ENCODE assay signal across 8 cellular contexts in genomic region chr6:57267586-57268293, GRCh38. TPM values are rescaled to one million over a fixed set of nuclear protein-coding genes. Genes with fewer than 3 reads are reported as not detected.
A peak's percentile ranks its signal among the peaks of the same experiment; 100 is the strongest.
DNase-seq lines count a peak whose midpoint lies in the region; ATAC-seq, FAIRE-seq and TF ChIP-seq lines count a peak whose summit lies in the region.

No MANE protein-coding gene starts in this region.

- H3K4me1 ChIP-seq in MM.1S (ENCODE audit: low read length) (0 out of 2 replicates have a peak, but pooled peaks cover 5% of the 10 kb centered on the region), fibroblast of lung (ENCODE audit: control insufficient read depth, extremely low read depth, insufficient read depth, low read length) (peaks cover 17% of the 10 kb centered on the region), pancreas (no peaks in the 10 kb centered on the region)

- H3K27ac ChIP-seq in MM.1S (ENCODE audit: low read length) (no peak overlapping the region), fibroblast of lung (ENCODE audit: insufficient read depth, low read length) (peak overlapping the region; percentile 85), pancreas (no peak overlapping the region)

- H3K4me1 Mint-ChIP-seq in WTC11, result no peaks in the 10 kb centered on the region

- TF ChIP-seq CTCF in MM.1S (IDR thresholded peaks at IDR 0.05; ENCODE audit: low read length) (peak; percentile 54), WTC11 (IDR thresholded peaks at IDR 0.05) (0 out of 2 replicates have a peak, but pooled peaks have one; percentile 42), fibroblast of lung (conservative IDR thresholded peaks at IDR 0.05 in 1 of 2, IDR thresholded peaks at IDR 0.05 in 1 of 2; ENCODE audit: low read depth in 1 of 2, low read length in 2 of 2) (peak; percentile 45 to 61), pancreas (IDR thresholded peaks at IDR 0.05) (peak in 2 of 4 donors; percentile 13 to 16)

- H3K4me2 ChIP-seq in MM.1S (ENCODE audit: low read depth, low read length) (no peak overlapping the region), fibroblast of lung (ENCODE audit: extremely low read depth, insufficient read depth, low read length) (peak overlapping the region; percentile 63)

- POLR2A ChIA-PET in WTC11 (lab: Charles Lee), result no interaction called here

- H3K36me3 ChIP-seq in MM.1S (replicated peaks; ENCODE audit: insufficient read depth, low read length) (no peaks in the 10 kb centered on the region), fibroblast of lung (ENCODE audit: control insufficient read depth, insufficient read depth, low read length) (no peaks in the 10 kb centered on the region), pancreas (no peaks in the 10 kb centered on the region)

- H4K20me1 ChIP-seq in MM.1S (ENCODE audit: insufficient read depth, low read length), result no peaks in the 10 kb centered on the region
- no peaks in the 10 kb centered on the region for H4K20me1 ChIP-seq in fibroblast of lung (ENCODE audit: control insufficient read depth, extremely low read depth, insufficient read depth, low read length)

- no peaks in the 10 kb centered on the region for H3F3A ChIP-seq in MM.1S (ENCODE audit: insufficient read depth, low read length)

- intact Hi-C loops in pancreas (cut with DNase I), result no loop called here

- WGBS in pancreas, 2 donors, result 75 to 82% methylated on average over 10 of the region's 10 CpGs

- H3K79me2 ChIP-seq in MM.1S (ENCODE audit: low read length), result no peaks in the 10 kb centered on the region
- H3K79me2 ChIP-seq in fibroblast of lung (ENCODE audit: control insufficient read depth, insufficient read depth, low read length), result no peaks in the 10 kb centered on the region

- peaks cover 10% of the 10 kb centered on the region for H3K9me3 Mint-ChIP-seq in WTC11

- no peaks in the 10 kb centered on the region for H3K27me3 Mint-ChIP-seq in WTC11 (ENCODE audit: low read depth)

- ATAC-seq in WTC11 (peak; percentile 74), pancreas (peak in 3 of 4 donors; percentile 44 to 59 (median 49)), GM21529 (IDR thresholded peaks at IDR 0.05; ENCODE audit: unreplicated experiment) (no peak), GM19328 (IDR thresholded peaks at IDR 0.05; ENCODE audit: unreplicated experiment) (no peak)

- H3K9me3 ChIP-seq in MM.1S (replicated peaks; ENCODE audit: insufficient read depth, low read length) (no peaks in the 10 kb centered on the region), fibroblast of lung (ENCODE audit: control insufficient read depth, insufficient read depth, low read depth, low read length) (no peaks in the 10 kb centered on the region), pancreas (no peaks in the 10 kb centered on the region)

- peaks cover 2% of the 10 kb centered on the region; the same call in 1 of the 2 replicates for H3K36me3 Mint-ChIP-seq in WTC11

- H3K4me3 ChIP-seq in MM.1S (ENCODE audit: low read length), result no peak overlapping the region
- H3K4me3 ChIP-seq in fibroblast of lung (replicated peaks in 1 of 4; ENCODE audit: control extremely low read depth in 1 of 4, insufficient read depth in 1 of 4, low read depth in 3 of 4, low read length in 4 of 4), result no peak overlapping the region
- no peak overlapping the region for H3K4me3 ChIP-seq in pancreas

- no peaks in the 10 kb centered on the region for H3K27me3 ChIP-seq in MM.1S (replicated peaks; ENCODE audit: insufficient read depth, low read length)
- no peaks in the 10 kb centered on the region for H3K27me3 ChIP-seq in fibroblast of lung (ENCODE audit: control insufficient read depth, insufficient read depth, low read length)
- H3K27me3 ChIP-seq in pancreas, result no peaks in the 10 kb centered on the region

- no peaks in the 10 kb centered on the region for H3K9me2 ChIP-seq in MM.1S (replicated peaks; ENCODE audit: insufficient read depth, low read length)

- H2AFZ ChIP-seq in MM.1S (ENCODE audit: low read length) (0 out of 2 replicates have a peak overlapping the region, but pooled peaks have one; percentile 29), fibroblast of lung (ENCODE audit: low read length) (no peak overlapping the region)

- no peak overlapping the region for H3K9ac ChIP-seq in MM.1S (ENCODE audit: low read length)
- H3K9ac ChIP-seq in fibroblast of lung (ENCODE audit: insufficient read depth, low read length), result no peak overlapping the region

- CTCF ChIA-PET in WTC11 (lab: Charles Lee), result interaction anchor here (1.8 kb wide), 1 partner anchor 49 kb away, joined by 8 read pairs; the partner anchor contains the start of gene PRIM2

- FAIRE-seq in pancreas (lab: Jason Lieb, UNC), result peak; percentile 81

- H3K4me3 Mint-ChIP-seq in WTC11, result no peak overlapping the region

- DNase-seq in SKM-1 treated with dmso at 0.1 percent for 144 hours (lab: John Stamatoyannopoulos, UW; ENCODE audit: unreplicated experiment), result peak; percentile 33
- no peak for DNase-seq in SKM-1 (lab: John Stamatoyannopoulos, UW; ENCODE audit: unreplicated experiment)
- peak; percentile 50 for DNase-seq in MM.1S
- DNase-seq in WTC11 (ENCODE audit: low spot score), result peak; percentile 49
- DNase-seq in fibroblast of lung (ENCODE audit: low read depth in 2 of 2), result peak; percentile 99
- DNase-seq in pancreas, result peak in 1 of 6 donors; percentile 17

- no peak overlapping the region for H3K27ac Mint-ChIP-seq in WTC11

TF ChIP-seq in WTC11, 78 proteins besides CTCF, POLR2A, EP300 and RAD21 (continues in another document):
- TF ChIP-seq E2F4 (CRISPR knock-in tag; IDR thresholded peaks at IDR 0.05; ENCODE audit: borderline replicate concordance, low read depth) (no peak), AR (CRISPR knock-in tag; IDR thresholded peaks at IDR 0.05) (no peak), ZBTB21 (CRISPR knock-in tag; IDR thresholded peaks at IDR 0.05; ENCODE audit: borderline replicate concordance) (no peak), NR3C1 (CRISPR knock-in tag; conservative IDR thresholded peaks at IDR 0.05; ENCODE audit: low read depth) (no peak), FOXP1 (CRISPR knock-in tag; IDR thresholded peaks at IDR 0.05; ENCODE audit: borderline replicate concordance) (no peak), ZBTB43 (CRISPR knock-in tag; IDR thresholded peaks at IDR 0.05) (no peak)

RNA-seq across cellular contexts. Expression of gene RAB23, which starts 45.6 kb away (rescaled TPM):
- total RNA-seq in WTC11 (2021), result 11.3 to 14.8 TPM (median 14.5 TPM) in 3 replicates
- 50.8 and 68.0 TPM in 2 replicates for total RNA-seq in fibroblast of lung
- 41.4 and 61.2 TPM in 2 replicates for polyA plus RNA-seq in fibroblast of lung
- polyA plus RNA-seq in fibroblast of lung (2012), result 30.2 and 37.7 TPM in 2 replicates
- polyA minus RNA-seq in fibroblast of lung (ENCODE audit: low replicate concordance), result 13.5 and 19.3 TPM in 2 replicates
- 1 to 10 TPM in 4 of 6 donors, under 1 TPM in 2; 0.69 to 4.5 (median 1.6) TPM for total RNA-seq in pancreas
- polyA plus RNA-seq in pancreas, result 1 to 10 TPM in 1 of 2 donors, under 1 TPM in 1; 0.80 to 2.6 TPM

RNA-seq across cellular contexts. Expression of gene PRIM2, which starts 49.7 kb away (rescaled TPM):
- total RNA-seq in WTC11 (2021) (38.2 to 42.2 TPM (median 40.9 TPM) in 3 replicates), fibroblast of lung (35.2 and 59.9 TPM in 2 replicates), pancreas (1 to 10 TPM; 2.7 to 7.2 (median 4.0) TPM)
- polyA plus RNA-seq in fibroblast of lung (28.0 and 51.5 TPM in 2 replicates), pancreas (1 to 10 TPM; 1.6 to 2.5 TPM)
- polyA plus RNA-seq in fibroblast of lung (2012), result 16.3 and 36.7 TPM in 2 replicates
- 4.2 and 30.7 TPM in 2 replicates for polyA minus RNA-seq in fibroblast of lung (ENCODE audit: low replicate concordance)

Comparison
In these comparisons a context has a peak if more than half of its experiments do, and no peak if none do; other contexts are left out.
1. ATAC-seq: peak in WTC11 (single experiment) and pancreas (3 of 4); none in GM21529 (single experiment) and GM19328 (single experiment).